ENCODE assay signal across 12 cellular contexts in the genomic region with DNA sequence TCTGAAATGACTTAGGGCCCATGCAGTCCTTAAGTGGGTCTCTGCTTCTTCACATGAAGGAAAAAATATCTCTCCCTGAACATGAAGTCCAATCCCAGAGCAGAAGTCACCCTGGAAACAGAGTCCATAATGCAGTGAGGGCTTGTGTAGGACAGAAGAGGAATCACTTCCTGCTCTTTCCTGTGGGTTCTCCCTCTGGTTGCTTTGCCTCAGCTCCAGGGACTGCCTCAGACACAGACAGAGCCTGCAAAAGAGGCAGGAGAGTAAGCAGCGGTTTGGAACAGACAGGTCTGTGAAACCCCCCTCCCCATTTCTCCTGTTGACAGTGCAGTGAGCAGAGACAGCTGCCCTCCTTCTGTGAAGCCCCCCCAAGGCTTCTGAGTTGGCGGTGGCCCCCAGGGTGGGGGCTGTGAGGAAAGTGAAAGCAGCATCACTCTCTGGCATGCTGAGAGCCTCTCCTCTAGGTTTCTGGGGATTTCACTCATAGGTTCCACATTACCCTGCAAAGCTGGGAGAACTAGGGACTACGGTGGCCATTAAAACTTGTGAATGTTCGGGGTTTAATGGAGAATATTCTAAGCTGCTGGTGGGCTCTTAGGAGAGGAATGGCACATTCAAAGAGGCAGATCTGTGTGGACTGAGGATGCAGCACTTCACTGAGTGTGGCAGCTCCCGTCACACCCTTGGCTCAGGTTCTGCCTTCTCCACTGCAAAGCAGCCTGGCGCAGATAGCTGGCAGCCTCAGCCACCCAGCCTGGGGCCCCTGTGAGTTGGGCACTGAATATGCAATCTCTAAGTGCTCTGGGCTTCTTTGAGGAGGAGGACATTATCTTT. TPM values are rescaled to one million over a fixed set of nuclear protein-coding genes. Genes with fewer than 3 reads are reported as not detected.
A peak's percentile ranks its signal among the peaks of the same experiment; 100 is the strongest.
DNase-seq lines count a peak whose midpoint lies in the region; ATAC-seq and TF ChIP-seq lines count a peak whose summit lies in the region.
"Had no signal": no experiment of that assay in that cellular context is flagged by ENCODE, and none has a peak within 500 bp of the region (broad histone marks: within the 10 kb centered on the region; RNA-seq: fewer than 3 reads in every experiment).

No MANE protein-coding gene starts in this region.

- POLR2A ChIA-PET in OCI-LY7 (lab: Charles Lee) = no interaction called here

- intact Hi-C loops in OCI-LY7 (cut with micrococcal nuclease; ENCODE audit: unreplicated experiment) = no loop called here

- TF ChIP-seq CTCF in AG10803 (conservative IDR thresholded peaks at IDR 0.05; ENCODE audit: low read length) (no peak), OCI-LY7 (conservative IDR thresholded peaks at IDR 0.05; ENCODE audit: low read length) (no peak), fibroblast of villous mesenchyme (IDR thresholded peaks at IDR 0.05; ENCODE audit: insufficient read depth, low read depth, low read length) (no peak), osteoblast (IDR thresholded peaks at IDR 0.05; ENCODE audit: extremely low read depth, low read depth, low read length) (no peak)

- no peaks in the 10 kb centered on the region for H3K9me2 ChIP-seq in OCI-LY7 (ENCODE audit: insufficient read depth, low read length)

- H3K79me2 ChIP-seq in OCI-LY7 (ENCODE audit: insufficient read depth, low read depth, low read length) (no peaks in the 10 kb centered on the region), osteoblast (ENCODE audit: insufficient read depth, low read length) (no peaks in the 10 kb centered on the region)

- H3K4me3 ChIP-seq in AG10803 (ENCODE audit: low read length) = peak overlapping the region; percentile 39
- H3K4me3 ChIP-seq in OCI-LY7 (ENCODE audit: low read depth, low read length, poor library complexity, severe bottlenecking) = no peak overlapping the region
- peak overlapping the region; percentile 14 for H3K4me3 ChIP-seq in fibroblast of villous mesenchyme (ENCODE audit: low read depth, low read length)
- peak overlapping the region; percentile 52 for H3K4me3 ChIP-seq in osteoblast (ENCODE audit: insufficient read depth, low read length)
- H3K4me3 ChIP-seq: mucosa of descending colon, PC-9 had no signal

- no peak overlapping the region for H3K27ac ChIP-seq in OCI-LY7 (ENCODE audit: low read depth, low read length, poor library complexity, severe bottlenecking)
- no peak overlapping the region for H3K27ac ChIP-seq in osteoblast (ENCODE audit: low read depth, low read length)
- H3K27ac ChIP-seq: PC-9 had no signal

- H3K36me3 ChIP-seq in OCI-LY7 (ENCODE audit: insufficient read depth, low read length) (no peaks in the 10 kb centered on the region), osteoblast (ENCODE audit: insufficient read depth, low read length) (no peaks in the 10 kb centered on the region)

- H2AFZ ChIP-seq in OCI-LY7 (ENCODE audit: low read length) (0 out of 2 replicates have a peak overlapping the region, but pooled peaks have one; percentile 2), osteoblast (ENCODE audit: low read length) (peak overlapping the region; percentile 72)
- H2AFZ ChIP-seq: PC-9 had no signal

- DNase-seq in AG10803 (ENCODE audit: low read depth) = peak; percentile 3
- no peak for DNase-seq in OCI-LY7 (ENCODE audit: low spot score)
- DNase-seq in fibroblast of villous mesenchyme (ENCODE audit: low read depth) = peak; percentile 1
- no peak for DNase-seq in osteoblast (ENCODE audit: insufficient read length, low spot score, missing footprints)
- DNase-seq in amniotic stem cell (lab: John Stamatoyannopoulos, UW) = no peak
- no peak for DNase-seq in T-helper 2 cell
- DNase-seq in NCI-H226 = no peak
- DNase-seq: activated CD8-positive, alpha-beta memory T cell treated with anti-CD3 and anti-CD28 coated beads, Interleukin-2, amount 50 U/mL, for 48 hours; NCI-H2107; PC-9 had no signal

- ATAC-seq in HG03108 (IDR thresholded peaks at IDR 0.05; ENCODE audit: unreplicated experiment) = no peak
- ATAC-seq: mucosa of descending colon had no signal

- no TSS peak for BruUV-seq in OCI-LY7 (replicated peaks; lab: Mats Ljungman, UMichigan)

- peaks cover 16% of the 10 kb centered on the region for H3K27me3 ChIP-seq in osteoblast (ENCODE audit: insufficient read depth, low read length)

- H4K20me1 ChIP-seq in OCI-LY7 (ENCODE audit: insufficient read depth, low read length) (no peaks in the 10 kb centered on the region), osteoblast (ENCODE audit: insufficient read depth, low read length) (no peaks in the 10 kb centered on the region)

- peaks cover 24% of the 10 kb centered on the region for H3K4me1 ChIP-seq in OCI-LY7 (ENCODE audit: insufficient read depth, low read length, poor library complexity, severe bottlenecking)
- H3K4me1 ChIP-seq in osteoblast (ENCODE audit: insufficient read depth, low read length) = no peaks in the 10 kb centered on the region

- no peaks in the 10 kb centered on the region for H3K9me3 ChIP-seq in OCI-LY7 (ENCODE audit: low read length)
- no peaks in the 10 kb centered on the region for H3K9me3 ChIP-seq in osteoblast (ENCODE audit: low read depth, low read length)
- H3K9me3 ChIP-seq: mucosa of descending colon had no signal

- H3K4me2 ChIP-seq in OCI-LY7 (ENCODE audit: low read length) (no peak overlapping the region), osteoblast (ENCODE audit: insufficient read depth, low read length) (no peak overlapping the region)
- H3K4me2 ChIP-seq: PC-9 had no signal

- CTCF ChIA-PET in OCI-LY7 (lab: Charles Lee; ENCODE audit: unreplicated experiment) = no interaction called here

RNA-seq across cellular contexts. Expression of a gene that starts 53.1 kb away (rescaled TPM):
- not detected in 2 replicates for total RNA-seq in OCI-LY7 (2014; rRNA removed; shearing (Covaris generic))
- total RNA-seq in OCI-LY7 (2022) (not detected in 2 replicates), fibroblast of villous mesenchyme (under 0.01 TPM in 2 replicates), osteoblast (0.29 and 0.36 TPM in 2 replicates)
- total RNA-seq: PC-9 had no signal

Comparison
In these comparisons a context has a peak if more than half of its experiments do, and no peak if none do; other contexts are left out.
1. DNase-seq: peak in AG10803 (single experiment) and fibroblast of villous mesenchyme (single experiment); none in OCI-LY7 (single experiment), osteoblast (single experiment), amniotic stem cell (single experiment), T-helper 2 cell (0 of 5) and NCI-H226 (single experiment).